In genomic region chrX:41084044-41084359, GRCh38 we compare ENCODE assay signal across 8 cellular contexts. TPM values are rescaled to one million over a fixed set of nuclear protein-coding genes. Genes with fewer than 3 reads are reported as not detected.
DNase-seq lines count a peak whose midpoint lies in the region; ATAC-seq, FAIRE-seq and TF ChIP-seq lines count a peak whose summit lies in the region.

No MANE protein-coding gene starts in this region.

- in situ Hi-C loops in HAP-1 (cut with MboI; ENCODE audit: low sequenced_read_pairs): loop anchor here (10.0 kb wide), 1 partner anchor 59 kb away; no protein-coding TSS in a partner anchor

- DNase-seq in BE2C: no peak
- DNase-seq in HAP-1 (ENCODE audit: low spot score in 2 of 2): no peak
- no peak for DNase-seq in thoracic aorta (ENCODE audit: low spot score)
- no peak for DNase-seq in HT-29 (ENCODE audit: low spot score)
- no peak for DNase-seq in activated gamma-delta T cell treated with Interleukin-2 at 50 U/mL for 16 hours
- no peak for DNase-seq in NCI-H345 treated with DMSO at 0.1 percent for 48 hours (lab: John Stamatoyannopoulos, UW; ENCODE audit: unreplicated experiment)

- no peaks in the 10 kb centered on the region for H3K27me3 ChIP-seq in BE2C
- no peaks in the 10 kb centered on the region for H3K27me3 ChIP-seq in HAP-1 (ENCODE audit: low read depth)
- H3K27me3 ChIP-seq in thoracic aorta (replicated peaks; ENCODE audit: insufficient read depth): no peaks in the 10 kb centered on the region

- H3K9me3 Mint-ChIP-seq in activated T-helper 17 cell treated with anti-CD3 and anti-CD28 coated beads, Interleukin-2, amount 50 U/mL, for 72 hours: no peaks in the 10 kb centered on the region

- no peaks in the 10 kb centered on the region for H3K27me3 Mint-ChIP-seq in activated T-helper 17 cell treated with anti-CD3 and anti-CD28 coated beads, Interleukin-2, amount 50 U/mL, for 72 hours

- H3K36me3 Mint-ChIP-seq in activated T-helper 17 cell treated with anti-CD3 and anti-CD28 coated beads, Interleukin-2, amount 50 U/mL, for 72 hours (ENCODE audit: low read depth): peaks cover 25% of the 10 kb centered on the region

- H3K36me3 ChIP-seq in BE2C: no peaks in the 10 kb centered on the region; the same call in 1 of the 2 replicates
- H3K36me3 ChIP-seq in HAP-1 (replicated peaks): peaks cover 19% of the 10 kb centered on the region
- no peaks in the 10 kb centered on the region for H3K36me3 ChIP-seq in thoracic aorta

- peak overlapping the region; percentile 91 for H3K4me3 Mint-ChIP-seq in activated T-helper 17 cell treated with anti-CD3 and anti-CD28 coated beads, Interleukin-2, amount 50 U/mL, for 72 hours

- TF ChIP-seq CTCF in BE2C (IDR thresholded peaks at IDR 0.05; ENCODE audit: low read depth, low read length): no peak
- no peak for TF ChIP-seq CTCF in thoracic aorta (IDR thresholded peaks at IDR 0.05)

- peak; percentile 0 for ATAC-seq in activated T-helper 17 cell treated with anti-CD3 and anti-CD28 coated beads, Interleukin-2, amount 50 U/mL, for 72 hours (replicated peaks)
- peak; percentile 6 for ATAC-seq in thoracic aorta (ENCODE audit: insufficient number of reproducible peaks, low FRiP score, low read depth)

- H3K4me1 ChIP-seq in BE2C (no peaks in the 10 kb centered on the region), HAP-1 (peaks cover 5% of the 10 kb centered on the region), thoracic aorta (ENCODE audit: control insufficient read depth in 1 of 2, low read depth in 2 of 2) (no peaks in the 10 kb centered on the region)

- FAIRE-seq in islet of Langerhans (lab: Jason Lieb, UNC): peak; percentile 100

- H3K4me1 Mint-ChIP-seq in activated T-helper 17 cell treated with anti-CD3 and anti-CD28 coated beads, Interleukin-2, amount 50 U/mL, for 72 hours: no peaks in the 10 kb centered on the region

- H3K27ac ChIP-seq in thoracic aorta: peak overlapping the region; percentile 96 to 98

- H3K9me3 ChIP-seq in BE2C (no peaks in the 10 kb centered on the region), HAP-1 (no peaks in the 10 kb centered on the region), thoracic aorta (no peaks in the 10 kb centered on the region)

- peak overlapping the region; percentile 98 for H3K27ac Mint-ChIP-seq in activated T-helper 17 cell treated with anti-CD3 and anti-CD28 coated beads, Interleukin-2, amount 50 U/mL, for 72 hours

- peak overlapping the region; percentile 61 for H3K4me3 ChIP-seq in BE2C (ENCODE audit: low read depth, low read length)
- H3K4me3 ChIP-seq in HAP-1: peak overlapping the region; percentile 92
- H3K4me3 ChIP-seq in thoracic aorta: peak overlapping the region; percentile 81

RNA-seq across cellular contexts. Expression of gene USP9X, which starts 1.2 kb away (rescaled TPM):
- 21.8 TPM for polyA plus RNA-seq in BE2C (2012; ENCODE audit: insufficient read depth, insufficient read length, low read depth)
- 10 to 100 TPM; 49.3 to 63.3 TPM for total RNA-seq in activated T-helper 17 cell treated with anti-CD3 and anti-CD28 coated beads, Interleukin-2, amount 50 U/mL, for 72 hours
- total RNA-seq in thoracic aorta: 10 to 100 TPM; 81.4 to 87.8 TPM
- total RNA-seq in HT-29 (2014; rRNA removed; shearing (Covaris generic)): 23.3 and 27.4 TPM in 2 replicates
